Comparison of ENCODE assay signal across 26 cellular contexts in genomic region chr7:142240546-142240945, GRCh38.
"Had no signal": no experiment of that assay in that cellular context is flagged by ENCODE, and none has a peak within 500 bp of the region (broad histone marks: within the 10 kb centered on the region; RNA-seq: fewer than 3 reads in every experiment).

No MANE protein-coding gene starts in this region.

- DNase-seq: activated B cell treated with CpG ODN at 0.5 μM for 24 hours; activated CD4-positive, alpha-beta T cell treated with anti-CD3 and anti-CD28 coated beads for 48 hours; activated CD4-positive, alpha-beta T cell treated with anti-CD3 and anti-CD28 coated beads, Interleukin-2, amount 50 U/mL, for 1 hour; activated CD4-positive, alpha-beta T cell treated with anti-CD3 and anti-CD28 coated beads, Interleukin-2, amount 50 U/mL, for 48 hours; activated CD8-positive, alpha-beta memory T cell treated with anti-CD3 and anti-CD28 coated beads for 24 hours; activated CD8-positive, alpha-beta T cell treated with anti-CD3 and anti-CD28 coated beads for 36 hours; activated effector memory CD4-positive, alpha-beta T cell treated with Interleukin-2 at 50 U/mL for 16 hours; activated gamma-delta T cell treated with Interleukin-2 at 50 U/mL for 16 hours; activated naive CD4-positive, alpha-beta T cell treated with anti-CD3 and anti-CD28 coated beads, Interleukin-2, amount 50 U/mL, for 16 hours; activated naive CD4-positive, alpha-beta T cell treated with Interleukin-2 at 50 U/mL for 16 hours; activated T-cell treated with anti-CD3 and anti-CD28 coated beads, Interleukin-2, amount 50 U/mL, for 4 hours; amniotic stem cell; anterior cingulate cortex; brain microvascular endothelial cell; dorsolateral prefrontal cortex; effector memory CD4-positive, alpha-beta T cell; endodermal cell; foreskin fibroblast; head of caudate nucleus; hippocampal formation; T1000; WERI-Rb-1 had no signal

- ATAC-seq: activated CD4-positive, CD25-positive, alpha-beta regulatory T cell treated with anti-CD3 and anti-CD28 coated beads, Interleukin-2, amount 50 U/mL, for 24 hours; activated CD8-positive, alpha-beta T cell treated with anti-CD3 and anti-CD28 coated beads for 36 hours; activated T-cell treated with anti-CD3 and anti-CD28 coated beads, Interleukin-2, amount 50 U/mL, for 4 hours; activated T-helper 17 cell treated with anti-CD3 and anti-CD28 coated beads, Interleukin-2, amount 50 U/mL, for 72 hours; esophagus mucosa had no signal

- H3K4me3 ChIP-seq: coronary artery, dorsolateral prefrontal cortex had no signal
